ENCODE assay signal across 15 cellular contexts in genomic region chr5:179346401-179346800, GRCh38. TPM values are rescaled to one million over a fixed set of nuclear protein-coding genes. Genes with fewer than 3 reads are reported as not detected.
DNase-seq lines count a peak whose midpoint lies in the region; ATAC-seq and TF ChIP-seq lines count a peak whose summit lies in the region.
"Had no signal": no experiment of that assay in that cellular context is flagged by ENCODE, and none has a peak within 500 bp of the region (broad histone marks: within the 10 kb centered on the region; RNA-seq: fewer than 3 reads in every experiment).

No MANE protein-coding gene starts in this region.

- H3K27me3 ChIP-seq in CD8-positive, alpha-beta T cell (ENCODE audit: insufficient read depth, low read length) = peaks cover 5% of the 10 kb centered on the region
- peaks cover 55% of the 10 kb centered on the region for H3K27me3 ChIP-seq in GM23338 (ENCODE audit: insufficient read depth)
- peaks cover 10 to 79% (median 46%) of the 10 kb centered on the region in 3 experiments for H3K27me3 ChIP-seq in neuronal stem cell (ENCODE audit: control insufficient read depth in 3 of 3, insufficient read depth in 3 of 3, low read depth in 1 of 3, low read length in 3 of 3)

- H3K14ac ChIP-seq in neuronal stem cell (ENCODE audit: low read length) = no peak overlapping the region

- peaks cover 38% of the 10 kb centered on the region for H3K27me3 Mint-ChIP-seq in CD8-positive, alpha-beta T cell (ENCODE audit: low read depth)
- H3K27me3 Mint-ChIP-seq in GM23338 (ENCODE audit: insufficient read depth, low read depth, poor library complexity) = peaks cover 51% of the 10 kb centered on the region

- no peak overlapping the region for H3K27ac Mint-ChIP-seq in CD8-positive, alpha-beta T cell
- no peak overlapping the region for H3K27ac Mint-ChIP-seq in GM23338

- no peaks in the 10 kb centered on the region; the same call in 1 of the 2 replicates for H4K20me1 ChIP-seq in GM23338 (replicated peaks; ENCODE audit: insufficient read depth)

- no peak overlapping the region for H3K4me3 ChIP-seq in CD8-positive, alpha-beta T cell (ENCODE audit: low read depth, low read length)
- peak overlapping the region; percentile 83 for H3K4me3 ChIP-seq in GM23338
- H3K4me3 ChIP-seq in choroid plexus epithelial cell (ENCODE audit: low read depth, low read length) = no peak overlapping the region
- no peak overlapping the region for H3K4me3 ChIP-seq in neuronal stem cell (ENCODE audit: low read length in 2 of 2)
- H3K4me3 ChIP-seq: lower lobe of right lung, SK-N-MC had no signal

- H3K9me2 ChIP-seq in GM23338 (ENCODE audit: insufficient read depth) = no peaks in the 10 kb centered on the region

- no peak overlapping the region for H3K27ac ChIP-seq in CD8-positive, alpha-beta T cell (ENCODE audit: low read depth, low read length)
- H3K27ac ChIP-seq in GM23338 (ENCODE audit: low read depth) (no peak overlapping the region), neuronal stem cell (replicated peaks; ENCODE audit: low read length) (no peak overlapping the region)
- H3K27ac ChIP-seq: cardiac muscle cell, gastrocnemius medialis, lower lobe of right lung, SK-N-MC had no signal

- H3K4ac ChIP-seq in neuronal stem cell (ENCODE audit: low read length) = no peak overlapping the region

- H3K4me2 ChIP-seq in GM23338 = peak overlapping the region; percentile 99
- no peak overlapping the region for H3K4me2 ChIP-seq in neuronal stem cell (ENCODE audit: insufficient read depth, low read length, poor library complexity, severe bottlenecking)

- H3K79me1 ChIP-seq in neuronal stem cell (ENCODE audit: low read depth, low read length) = no peaks in the 10 kb centered on the region

- H2BK120ac ChIP-seq in neuronal stem cell (ENCODE audit: low read depth, low read length) = no peak overlapping the region

- no peaks in the 10 kb centered on the region for H3K79me2 ChIP-seq in GM23338 (replicated peaks; ENCODE audit: insufficient read depth)

- no peak overlapping the region for H2BK12ac ChIP-seq in neuronal stem cell (ENCODE audit: low read length)

- peaks cover 14% of the 10 kb centered on the region for H3K4me1 Mint-ChIP-seq in CD8-positive, alpha-beta T cell (ENCODE audit: low read depth)
- H3K4me1 Mint-ChIP-seq in GM23338 = peaks cover 21% of the 10 kb centered on the region

- H3K4me1 ChIP-seq in CD8-positive, alpha-beta T cell (ENCODE audit: insufficient read depth, low read length) = peaks cover 6% of the 10 kb centered on the region
- H3K4me1 ChIP-seq in GM23338 (ENCODE audit: insufficient read depth) = peaks cover 19% of the 10 kb centered on the region; the same call in 1 of the 2 replicates
- H3K4me1 ChIP-seq in neuronal stem cell (ENCODE audit: control insufficient read depth in 2 of 2, insufficient read depth in 1 of 2, low read depth in 1 of 2, low read length in 2 of 2) = peaks cover 4 to 15% of the 10 kb centered on the region in 2 donors

- no peak overlapping the region for H3K18ac ChIP-seq in neuronal stem cell (ENCODE audit: low read length)

- H3K36me3 Mint-ChIP-seq in CD8-positive, alpha-beta T cell = no peaks in the 10 kb centered on the region
- H3K36me3 Mint-ChIP-seq in GM23338 (ENCODE audit: low read depth) = no peaks in the 10 kb centered on the region; the same call in 2 of the 3 replicates

- H3K9ac ChIP-seq in neuronal stem cell (ENCODE audit: low read depth, low read length, poor library complexity) = no peak overlapping the region

- 0 out of 2 replicates have a peak, but pooled peaks cover 6% of the 10 kb centered on the region for H3F3A ChIP-seq in GM23338 (replicated peaks; ENCODE audit: low read depth)

- H3K9me3 ChIP-seq in CD8-positive, alpha-beta T cell (ENCODE audit: low read length) = no peaks in the 10 kb centered on the region
- no peaks in the 10 kb centered on the region for H3K9me3 ChIP-seq in neuronal stem cell (replicated peaks in 1 of 2; ENCODE audit: control insufficient read depth in 2 of 2, insufficient read depth in 1 of 2, low read depth in 1 of 2, low read length in 2 of 2)
- H3K9me3 ChIP-seq: gastrocnemius medialis, lower lobe of right lung had no signal

- POLR2A ChIA-PET in CD8-positive, alpha-beta T cell (lab: Charles Lee) = no interaction called here

- H3K23ac ChIP-seq in neuronal stem cell (ENCODE audit: low read depth, low read length, poor library complexity) = peak overlapping the region; percentile 31

- peak overlapping the region; percentile 81 for H2AK5ac ChIP-seq in neuronal stem cell (ENCODE audit: low read depth, low read length)

- no peak overlapping the region for H4K8ac ChIP-seq in neuronal stem cell (ENCODE audit: low read depth, low read length)

- H3K4me3 Mint-ChIP-seq in CD8-positive, alpha-beta T cell = peak overlapping the region; percentile 61
- peak overlapping the region; percentile 71 for H3K4me3 Mint-ChIP-seq in GM23338

- H2AFZ ChIP-seq in GM23338 (peak overlapping the region; percentile 99), neuronal stem cell (ENCODE audit: low read length) (no peak overlapping the region)

- CTCF ChIA-PET in CD8-positive, alpha-beta T cell (lab: Charles Lee) = no interaction called here

- TF ChIP-seq CTCF in CD8-positive, alpha-beta T cell (IDR thresholded peaks at IDR 0.05) = no peak
- TF ChIP-seq CTCF in GM23338 (conservative IDR thresholded peaks at IDR 0.05; ENCODE audit: low read depth in 2 of 2) (no peak), choroid plexus epithelial cell (conservative IDR thresholded peaks at IDR 0.05; ENCODE audit: low read depth, low read length) (no peak)

- WGBS in neuronal stem cell (ENCODE audit: extremely low coverage in 2 of 2, insufficient read length in 2 of 2, insufficient replicate concordance in 1 of 2), 2 donors = no CpG with 5 or more reads among the region's 7 CpGs

- H2BK15ac ChIP-seq in neuronal stem cell (ENCODE audit: low read length) = peak overlapping the region; percentile 65

- H2BK5ac ChIP-seq in neuronal stem cell (ENCODE audit: low read length) = no peak overlapping the region

- no peak overlapping the region for H4K91ac ChIP-seq in neuronal stem cell (ENCODE audit: low read depth, low read length, poor library complexity)

- no peaks in the 10 kb centered on the region for H3K9me3 Mint-ChIP-seq in CD8-positive, alpha-beta T cell
- peaks cover 2% of the 10 kb centered on the region; the same call in 1 of the 3 replicates for H3K9me3 Mint-ChIP-seq in GM23338

- ATAC-seq in CD8-positive, alpha-beta T cell = no peak
- ATAC-seq in GM23338 = no peak
- no peak for ATAC-seq in HG02763 (IDR thresholded peaks at IDR 0.05; ENCODE audit: unreplicated experiment)
- ATAC-seq: gastrocnemius medialis, lower lobe of right lung had no signal

- intact Hi-C loops in CD8-positive, alpha-beta T cell (cut with DNase I, micrococcal nuclease) = no loop called here

- no peak for DNase-seq in CD8-positive, alpha-beta T cell
- DNase-seq in GM23338 (ENCODE audit: low spot score) (no peak), choroid plexus epithelial cell (ENCODE audit: low read depth) (peak; percentile 37), neuronal stem cell (ENCODE audit: low spot score) (no peak), SW 1271 (lab: John Stamatoyannopoulos, UW) (no peak), cortex of kidney (lab: John Stamatoyannopoulos, UW) (no peak)
- DNase-seq: activated gamma-delta T cell, DMS 273 treated with DMSO at 0.1 percent for 48 hours, lower lobe of right lung, NCI-H1048, NCI-H748 treated with DMSO at 0.1 percent for 48 hours had no signal

- H3K36me3 ChIP-seq in CD8-positive, alpha-beta T cell (ENCODE audit: insufficient read depth, low read length) = no peaks in the 10 kb centered on the region
- H3K36me3 ChIP-seq in GM23338 (ENCODE audit: insufficient read depth) = no peaks in the 10 kb centered on the region
- no peaks in the 10 kb centered on the region for H3K36me3 ChIP-seq in neuronal stem cell (replicated peaks in 1 of 2; ENCODE audit: control insufficient read depth in 2 of 2, insufficient read depth in 2 of 2, low read length in 2 of 2)
- H3K36me3 ChIP-seq: cardiac muscle cell, gastrocnemius medialis, lower lobe of right lung had no signal

TF ChIP-seq in GM23338, 12 proteins besides CTCF, POLR2A, EP300 and RAD21 (continues in another document):
- TF ChIP-seq, protein P1, sequence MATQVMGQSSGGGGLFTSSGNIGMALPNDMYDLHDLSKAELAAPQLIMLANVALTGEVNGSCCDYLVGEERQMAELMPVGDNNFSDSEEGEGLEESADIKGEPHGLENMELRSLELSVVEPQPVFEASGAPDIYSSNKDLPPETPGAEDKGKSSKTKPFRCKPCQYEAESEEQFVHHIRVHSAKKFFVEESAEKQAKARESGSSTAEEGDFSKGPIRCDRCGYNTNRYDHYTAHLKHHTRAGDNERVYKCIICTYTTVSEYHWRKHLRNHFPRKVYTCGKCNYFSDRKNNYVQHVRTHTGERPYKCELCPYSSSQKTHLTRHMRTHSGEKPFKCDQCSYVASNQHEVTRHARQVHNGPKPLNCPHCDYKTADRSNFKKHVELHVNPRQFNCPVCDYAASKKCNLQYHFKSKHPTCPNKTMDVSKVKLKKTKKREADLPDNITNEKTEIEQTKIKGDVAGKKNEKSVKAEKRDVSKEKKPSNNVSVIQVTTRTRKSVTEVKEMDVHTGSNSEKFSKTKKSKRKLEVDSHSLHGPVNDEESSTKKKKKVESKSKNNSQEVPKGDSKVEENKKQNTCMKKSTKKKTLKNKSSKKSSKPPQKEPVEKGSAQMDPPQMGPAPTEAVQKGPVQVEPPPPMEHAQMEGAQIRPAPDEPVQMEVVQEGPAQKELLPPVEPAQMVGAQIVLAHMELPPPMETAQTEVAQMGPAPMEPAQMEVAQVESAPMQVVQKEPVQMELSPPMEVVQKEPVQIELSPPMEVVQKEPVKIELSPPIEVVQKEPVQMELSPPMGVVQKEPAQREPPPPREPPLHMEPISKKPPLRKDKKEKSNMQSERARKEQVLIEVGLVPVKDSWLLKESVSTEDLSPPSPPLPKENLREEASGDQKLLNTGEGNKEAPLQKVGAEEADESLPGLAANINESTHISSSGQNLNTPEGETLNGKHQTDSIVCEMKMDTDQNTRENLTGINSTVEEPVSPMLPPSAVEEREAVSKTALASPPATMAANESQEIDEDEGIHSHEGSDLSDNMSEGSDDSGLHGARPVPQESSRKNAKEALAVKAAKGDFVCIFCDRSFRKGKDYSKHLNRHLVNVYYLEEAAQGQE (IDR thresholded peaks at IDR 0.05; ENCODE audit: unreplicated experiment) = no peak

RNA-seq across cellular contexts. Expression of gene ADAMTS2, which starts 1.1 kb away (rescaled TPM):
- not detected for total RNA-seq in CD8-positive, alpha-beta T cell
- total RNA-seq in GM23338 (2014; rRNA removed; shearing (Covaris generic)) = 6.4 and 8.1 TPM in 2 replicates
- polyA plus RNA-seq in GM23338 (2016; fragmentation: Nextera tagmentation; extraction: Ambion mirVana) = 1.6 and 2.1 TPM in 2 replicates
- polyA plus RNA-seq in neuronal stem cell (2013, experiment 1 of 2) = 5.3 TPM
- 5.7 TPM for polyA plus RNA-seq in neuronal stem cell (2013, experiment 2 of 2)
